Comparison of ENCODE assay signal across 1 cellular context in the genomic region with DNA sequence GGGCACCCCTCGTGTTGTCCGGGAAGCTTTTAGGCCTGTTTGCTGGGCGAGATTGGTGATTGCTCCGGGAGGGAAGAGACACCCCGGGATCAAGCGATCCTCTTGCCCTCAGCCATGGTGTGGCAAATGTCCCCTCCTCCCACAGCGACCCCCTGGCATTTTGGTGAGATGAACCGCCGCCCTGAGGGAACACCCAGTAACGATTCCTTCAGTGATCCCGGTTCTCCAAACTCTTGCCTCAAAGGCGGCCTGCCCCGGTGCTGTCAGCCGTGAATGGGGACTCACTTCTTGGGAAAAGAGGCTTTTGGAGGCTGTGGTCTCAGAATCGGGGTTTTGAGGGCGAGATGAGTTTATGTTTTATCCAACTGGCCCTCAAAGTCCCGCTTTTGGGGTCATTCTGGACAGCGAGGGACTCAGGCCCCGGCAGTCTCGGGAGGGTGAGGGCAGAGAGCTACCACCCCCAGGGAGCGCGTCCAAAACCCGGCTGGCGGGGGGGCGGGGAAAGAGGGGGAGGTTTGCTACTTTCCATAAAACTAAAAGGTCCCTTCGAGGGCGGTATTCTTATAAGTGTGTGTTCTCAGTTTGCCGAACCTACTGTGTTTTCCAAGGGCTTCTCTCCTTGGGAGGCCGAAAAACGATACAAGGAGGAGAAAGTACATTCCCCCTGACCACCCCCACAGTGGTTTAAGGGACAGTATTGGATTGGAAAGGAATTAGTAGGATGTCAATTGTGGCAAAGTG.
TF ChIP-seq lines count a peak whose summit lies in the region.

No MANE protein-coding gene starts in this region.

TF ChIP-seq in HepG2, 621 proteins besides CTCF, POLR2A, EP300 and RAD21 (continued from another document and continues in another):
- 0 out of 2 replicates have a peak, but pooled peaks have one; percentile 73 for TF ChIP-seq ZFP91 (CRISPR knock-in tag; IDR thresholded peaks at IDR 0.05; ENCODE audit: borderline replicate concordance)
- TF ChIP-seq, protein P1, sequence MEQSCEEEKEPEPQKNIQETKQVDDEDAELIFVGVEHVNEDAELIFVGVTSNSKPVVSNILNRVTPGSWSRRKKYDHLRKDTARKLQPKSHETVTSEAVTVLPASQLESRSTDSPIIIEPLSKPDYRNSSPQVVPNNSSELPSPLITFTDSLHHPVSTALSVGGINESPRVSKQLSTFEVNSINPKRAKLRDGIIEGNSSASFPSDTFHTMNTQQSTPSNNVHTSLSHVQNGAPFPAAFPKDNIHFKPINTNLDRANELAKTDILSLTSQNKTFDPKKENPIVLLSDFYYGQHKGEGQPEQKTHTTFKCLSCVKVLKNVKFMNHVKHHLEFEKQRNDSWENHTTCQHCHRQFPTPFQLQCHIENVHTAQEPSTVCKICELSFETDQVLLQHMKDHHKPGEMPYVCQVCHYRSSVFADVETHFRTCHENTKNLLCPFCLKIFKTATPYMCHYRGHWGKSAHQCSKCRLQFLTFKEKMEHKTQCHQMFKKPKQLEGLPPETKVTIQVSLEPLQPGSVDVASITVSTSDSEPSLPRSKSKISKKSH (CRISPR knock-in tag; IDR thresholded peaks at IDR 0.05; ENCODE audit: borderline replicate concordance): peak; percentile 92
- 0 out of 2 replicates have a peak, but pooled peaks have one; percentile 23 for TF ChIP-seq ZNF253 (CRISPR knock-in tag; IDR thresholded peaks at IDR 0.05; ENCODE audit: borderline replicate concordance)
- peak; percentile 38 for TF ChIP-seq ZFY (CRISPR knock-in tag; IDR thresholded peaks at IDR 0.05)
- 0 out of 4 replicates have a peak, but pooled peaks of 1 of the 2 experiments have one; percentile 44 for TF ChIP-seq HMGXB4 (CRISPR knock-in tag; IDR thresholded peaks at IDR 0.05; ENCODE audit: borderline replicate concordance in 1 of 2, low read depth in 1 of 2)
- TF ChIP-seq NFE2L1 (CRISPR knock-in tag; IDR thresholded peaks at IDR 0.05; ENCODE audit: borderline replicate concordance): no peak
- TF ChIP-seq, protein P2, sequence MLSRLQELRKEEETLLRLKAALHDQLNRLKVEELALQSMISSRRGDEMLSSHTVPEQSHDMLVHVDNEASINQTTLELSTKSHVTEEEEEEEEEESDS (CRISPR knock-in tag; IDR thresholded peaks at IDR 0.05; ENCODE audit: borderline replicate concordance): no peak
- peak; percentile 37; the same call in 1 of the 2 replicates for TF ChIP-seq PRMT3 (CRISPR knock-in tag; IDR thresholded peaks at IDR 0.05; ENCODE audit: borderline replicate concordance, low read depth)
- TF ChIP-seq, protein P3, sequence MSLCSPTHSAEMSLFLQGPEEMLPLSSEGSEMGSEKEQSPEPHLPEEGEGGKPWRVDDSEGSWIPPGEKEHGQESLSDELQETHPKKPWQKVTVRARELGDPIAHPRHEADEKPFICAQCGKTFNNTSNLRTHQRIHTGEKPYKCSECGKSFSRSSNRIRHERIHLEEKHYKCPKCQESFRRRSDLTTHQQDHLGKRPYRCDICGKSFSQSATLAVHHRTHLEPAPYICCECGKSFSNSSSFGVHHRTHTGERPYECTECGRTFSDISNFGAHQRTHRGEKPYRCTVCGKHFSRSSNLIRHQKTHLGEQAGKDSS (CRISPR knock-in tag; IDR thresholded peaks at IDR 0.05; ENCODE audit: borderline replicate concordance, low read depth): 0 out of 2 replicates have a peak, but pooled peaks have one; percentile 62
- TF ChIP-seq NPAS2 (CRISPR knock-in tag; IDR thresholded peaks at IDR 0.05; ENCODE audit: borderline replicate concordance): 0 out of 2 replicates have a peak, but pooled peaks have one; percentile 39
- TF ChIP-seq ZNF556 (CRISPR knock-in tag; IDR thresholded peaks at IDR 0.05; ENCODE audit: borderline replicate concordance): 0 out of 2 replicates have a peak, but pooled peaks have one; percentile 48
- TF ChIP-seq ZNF451 (CRISPR knock-in tag; IDR thresholded peaks at IDR 0.05): no peak
- peak; percentile 60 for TF ChIP-seq ZNF687 (CRISPR knock-in tag; IDR thresholded peaks at IDR 0.05)
- no peak for TF ChIP-seq REST (IDR thresholded peaks at IDR 0.05; ENCODE audit: borderline replicate concordance in 1 of 2, low read depth in 1 of 2, low read length in 2 of 2)
- TF ChIP-seq ZNF550 (CRISPR knock-in tag; IDR thresholded peaks at IDR 0.05; ENCODE audit: borderline replicate concordance): no peak
- no peak for TF ChIP-seq NR2F2 (IDR thresholded peaks at IDR 0.05; ENCODE audit: borderline replicate concordance, low read depth)
- TF ChIP-seq ATF1 (CRISPR knock-in tag; IDR thresholded peaks at IDR 0.05): no peak
- no peak for TF ChIP-seq KLF12 (CRISPR knock-in tag; IDR thresholded peaks at IDR 0.05; ENCODE audit: borderline replicate concordance)
- 0 out of 2 replicates have a peak, but pooled peaks have one; percentile 47 for TF ChIP-seq ZNF576 (CRISPR knock-in tag; IDR thresholded peaks at IDR 0.05)
- 0 out of 2 replicates have a peak, but pooled peaks have one; percentile 45 for TF ChIP-seq ZNF274 (CRISPR knock-in tag; IDR thresholded peaks at IDR 0.05)
- no peak for TF ChIP-seq FOSL1 (CRISPR knock-in tag; IDR thresholded peaks at IDR 0.05; ENCODE audit: borderline replicate concordance)
- 0 out of 2 replicates have a peak, but pooled peaks have one; percentile 69 for TF ChIP-seq ZNF318 (CRISPR knock-in tag; IDR thresholded peaks at IDR 0.05)
- TF ChIP-seq SALL1 (CRISPR knock-in tag; IDR thresholded peaks at IDR 0.05): peak; percentile 52; the same call in 1 of the 2 replicates
- peak; percentile 73 for TF ChIP-seq HNRNPH1 (optimal IDR thresholded peaks at IDR 0.05; ENCODE audit: low read depth, low read length)
